ENCODE assay signal across 9 cellular contexts in the genomic region with DNA sequence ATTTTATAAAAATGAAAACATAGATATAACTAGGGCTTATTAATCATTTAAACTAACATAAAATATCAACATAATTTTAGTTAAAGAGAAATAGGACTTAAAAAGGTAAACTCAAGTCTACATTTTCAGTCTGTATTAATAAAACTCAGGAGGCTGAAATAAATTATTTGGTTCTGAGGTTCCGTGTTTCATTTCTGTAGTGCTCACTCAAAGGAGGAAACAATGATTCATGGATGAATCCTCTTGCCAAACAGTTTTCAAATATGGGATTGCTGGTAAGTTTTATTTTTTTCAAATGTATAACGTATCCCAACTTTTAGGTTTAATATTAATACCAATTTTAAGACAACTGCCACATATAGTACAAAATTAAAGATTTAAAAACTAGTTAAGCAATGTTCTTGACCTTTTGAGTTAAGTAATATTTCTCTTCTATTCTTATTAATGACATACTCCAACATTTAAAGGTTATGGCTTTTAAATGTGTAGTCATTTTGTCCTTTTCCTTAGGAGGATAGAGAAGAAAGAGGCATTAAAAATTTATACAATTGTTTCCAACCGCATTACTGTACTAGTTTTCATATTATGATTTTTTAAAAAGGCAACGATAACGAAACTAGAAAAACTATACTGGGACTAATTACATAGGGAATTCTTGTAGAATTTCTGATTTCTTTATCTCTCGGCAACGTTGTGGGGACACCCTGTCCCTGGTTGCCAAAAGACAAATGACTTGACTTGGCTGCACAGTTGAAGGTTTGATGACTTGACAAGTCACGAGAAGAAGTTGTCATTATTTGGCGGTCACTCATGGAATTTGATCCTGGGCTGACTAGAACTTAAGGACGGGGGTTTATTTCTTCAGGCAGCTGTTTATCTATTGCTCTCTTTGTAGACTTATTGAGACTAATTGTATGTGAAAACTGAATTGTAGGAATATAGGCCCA.
A peak's percentile ranks its signal among the peaks of the same experiment; 100 is the strongest.
DNase-seq lines count a peak whose midpoint lies in the region; ATAC-seq and TF ChIP-seq lines count a peak whose summit lies in the region.
"Had no signal": no experiment of that assay in that cellular context is flagged by ENCODE, and none has a peak within 500 bp of the region (broad histone marks: within the 10 kb centered on the region; RNA-seq: fewer than 3 reads in every experiment).

No MANE protein-coding gene starts in this region.

- POLR2A ChIA-PET in GM10248 (lab: Yijun Ruan, JAX) = no interaction called here

- TF ChIP-seq CTCF in heart right ventricle (IDR thresholded peaks at IDR 0.05) (no peak), GM10248 (IDR thresholded peaks at IDR 0.05; ENCODE audit: control extremely low read depth, extremely low read depth, low read depth, missing control alignments) (no peak)

- peaks cover 47% of the 10 kb centered on the region for H3K4me1 Mint-ChIP-seq in activated naive CD8-positive, alpha-beta T cell (ENCODE audit: low read depth)
- peaks cover 15% of the 10 kb centered on the region for H3K4me1 Mint-ChIP-seq in stimulated activated memory B cell treated with anti-CD40 and anti-IgM and Interleukin-4, amounts not matched to agents 10 μg/mL and 1 μg/mL and 100 μg/mL, for 72 hours

- ATAC-seq in heart right ventricle (peak; percentile 34 to 81 (median 62)), HG03378 (IDR thresholded peaks at IDR 0.05; ENCODE audit: unreplicated experiment) (no peak)
- ATAC-seq in stimulated activated memory B cell treated with anti-CD40 and anti-IgM and Interleukin-4, amounts not matched to agents 10 μg/mL and 1 μg/mL and 100 μg/mL, for 72 hours = no peak

- no peaks in the 10 kb centered on the region for H3K9me3 ChIP-seq in heart right ventricle

- H3K4me3 ChIP-seq in heart right ventricle = peak overlapping the region in 9 of 10 donors; percentile 4 to 48 (median 45)

- peak overlapping the region; percentile 95 for H3K27ac Mint-ChIP-seq in activated naive CD8-positive, alpha-beta T cell
- peak overlapping the region; percentile 87 for H3K27ac Mint-ChIP-seq in stimulated activated memory B cell treated with anti-CD40 and anti-IgM and Interleukin-4, amounts not matched to agents 10 μg/mL and 1 μg/mL and 100 μg/mL, for 72 hours

- H3K27me3 ChIP-seq in heart right ventricle = no peaks in the 10 kb centered on the region

- CTCF ChIA-PET in GM10248 (lab: Yijun Ruan, JAX) = interaction anchor here (0.8 to 1.6 kb wide), 2 partner anchors 13 to 253 kb away, joined by 3 to 4 read pairs; no protein-coding TSS in a partner anchor

- DNase-seq in HT1080 (ENCODE audit: low read depth) (peak; percentile 49), heart right ventricle (peak in 1 of 2 donors; percentile 38), GM10248 (ENCODE audit: extremely low spot score) (no peak), NCI-H2107 (lab: John Stamatoyannopoulos, UW) (no peak), SW480 (ENCODE audit: low spot score) (no peak)
- DNase-seq: NCI-H526 had no signal

- H3K36me3 Mint-ChIP-seq in activated naive CD8-positive, alpha-beta T cell = peaks cover 13% of the 10 kb centered on the region
- peaks cover 41% of the 10 kb centered on the region for H3K36me3 Mint-ChIP-seq in stimulated activated memory B cell treated with anti-CD40 and anti-IgM and Interleukin-4, amounts not matched to agents 10 μg/mL and 1 μg/mL and 100 μg/mL, for 72 hours

- H3K4me3 Mint-ChIP-seq in activated naive CD8-positive, alpha-beta T cell = peak overlapping the region; percentile 83
- H3K4me3 Mint-ChIP-seq in stimulated activated memory B cell treated with anti-CD40 and anti-IgM and Interleukin-4, amounts not matched to agents 10 μg/mL and 1 μg/mL and 100 μg/mL, for 72 hours = peak overlapping the region; percentile 74

- H3K36me3 ChIP-seq in heart right ventricle = peaks cover 0 to 80% (median 14%) of the 10 kb centered on the region in 9 donors

- WGBS in heart right ventricle, 2 donors = 34 to 38% methylated on average over 10 of the region's 10 CpGs

- intact Hi-C loops in heart right ventricle (cut with DNase I) = loop anchor here in 6 of 10 donors (2.0 to 10.0 kb wide), 7 partner anchors 62 to 235 kb away; a partner anchor contains a TSS

- no peaks in the 10 kb centered on the region for H3K27me3 Mint-ChIP-seq in activated naive CD8-positive, alpha-beta T cell
- H3K27me3 Mint-ChIP-seq in stimulated activated memory B cell treated with anti-CD40 and anti-IgM and Interleukin-4, amounts not matched to agents 10 μg/mL and 1 μg/mL and 100 μg/mL, for 72 hours = no peaks in the 10 kb centered on the region

- no peaks in the 10 kb centered on the region for H3K9me3 Mint-ChIP-seq in activated naive CD8-positive, alpha-beta T cell (ENCODE audit: low read depth)
- H3K9me3 Mint-ChIP-seq in stimulated activated memory B cell treated with anti-CD40 and anti-IgM and Interleukin-4, amounts not matched to agents 10 μg/mL and 1 μg/mL and 100 μg/mL, for 72 hours = no peaks in the 10 kb centered on the region

- peak overlapping the region; percentile 56 to 88 (median 80) for H3K27ac ChIP-seq in heart right ventricle

- peaks cover 0 to 53% (median 24%) of the 10 kb centered on the region in 9 donors for H3K4me1 ChIP-seq in heart right ventricle

Comparison
In these comparisons a context has a peak if more than half of its experiments do, and no peak if none do; other contexts are left out.
1. ATAC-seq: peak in heart right ventricle (8 of 8); none in stimulated activated memory B cell treated with anti-CD40 and anti-IgM and Interleukin-4, amounts not matched to agents 10 μg/mL and 1 μg/mL and 100 μg/mL, for 72 hours (single experiment) and HG03378 (single experiment).